44 cellular contexts compared by ENCODE assay signal in the genomic region with DNA sequence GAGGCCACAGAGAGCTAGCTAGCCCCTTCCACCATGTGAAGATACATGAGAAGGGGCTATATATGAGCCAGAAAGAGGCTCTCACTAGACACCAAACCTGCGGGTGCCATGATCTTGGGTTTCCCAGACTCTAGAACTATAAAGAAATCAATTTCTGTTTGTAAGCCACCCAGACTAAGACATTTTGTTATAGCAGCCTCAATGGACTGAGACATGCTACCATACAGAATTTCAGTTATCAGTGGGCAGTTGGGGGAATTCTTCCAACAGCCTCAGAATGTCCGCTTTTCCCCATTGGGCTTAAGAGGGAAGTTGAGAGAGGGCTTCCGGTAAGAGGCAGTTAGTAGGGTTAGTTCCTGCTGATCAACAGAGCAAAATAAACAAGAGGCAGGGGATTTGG. TPM values are rescaled to one million over a fixed set of nuclear protein-coding genes. Genes with fewer than 3 reads are reported as not detected.
"Had no signal": no experiment of that assay in that cellular context is flagged by ENCODE, and none has a peak within 500 bp of the region (broad histone marks: within the 10 kb centered on the region; RNA-seq: fewer than 3 reads in every experiment).

No MANE protein-coding gene starts in this region.

- H3K4me3 Mint-ChIP-seq: activated naive CD4-positive, alpha-beta T cell treated with anti-CD3 and anti-CD28 coated beads for 36 hours; activated naive CD4-positive, alpha-beta T cell treated with anti-CD3 and anti-CD28 coated beads, Interleukin-2, amount 10 ng/mL, durations not matched to agents 7 days and 5 days; activated naive CD4-positive, alpha-beta T cell treated with anti-CD3 and anti-CD28 coated beads, Interleukin-2, amount 50 U/mL, for 24 hours; activated naive CD8-positive, alpha-beta T cell; activated naive CD8-positive, alpha-beta T cell treated with anti-CD3 and anti-CD28 coated beads for 36 hours; activated naive CD8-positive, alpha-beta T cell treated with anti-CD3 and anti-CD28 coated beads, Interleukin-2, amount 10 ng/mL, durations not matched to agents 7 days and 5 days; activated naive CD8-positive, alpha-beta T cell treated with anti-CD3 and anti-CD28 coated beads, Interleukin-2, amount 50 U/mL, for 24 hours; activated T-cell treated with anti-CD3 and anti-CD28 coated beads, Interleukin-2, amount 50 U/mL, for 24 hours; activated T-cell treated with anti-CD3 and anti-CD28 coated beads, Interleukin-2, amount 50 U/mL, for 4 hours; activated T-cell treated with anti-CD3 and anti-CD28 coated beads, Interleukin-2, amount 50 U/mL, for 72 hours; activated T-helper 1 cell treated with anti-CD3 and anti-CD28 coated beads, Interleukin-12 subunit alpha, Interleukin-12 subunit beta, Interleukin-2, Interleukin-4 antibody, amounts not matched to agents 30 ng/mL and 10 ng/mL and 1 ng/mL, durations not matched to agents 14 hours and 24 hours and 36 hours; activated T-helper 17 cell treated with anti-CD3 and anti-CD28 coated beads, Interleukin-2, amount 50 U/mL, for 72 hours; brain; central memory CD8-positive, alpha-beta T cell had no signal

- ATAC-seq: activated naive CD4-positive, alpha-beta T cell treated with anti-CD3 and anti-CD28 coated beads, Interleukin-2, amount 50 U/mL, for 72 hours; activated naive CD8-positive, alpha-beta T cell treated with anti-CD3 and anti-CD28 coated beads, Interleukin-2, amount 50 U/mL, for 24 hours; activated T-cell treated with anti-CD3 and anti-CD28 coated beads, Interleukin-2, amount 50 U/mL, for 4 hours; activated T-cell treated with anti-CD3 and anti-CD28 coated beads, Interleukin-2, amount 50 U/mL, for 72 hours; activated T-helper 17 cell treated with anti-CD3 and anti-CD28 coated beads, Interleukin-2, amount 50 U/mL, for 72 hours; body of pancreas had no signal

- H3K27me3 ChIP-seq: adrenal gland, ascending aorta, body of pancreas, brain microvascular endothelial cell, breast epithelium, cardiac muscle cell had no signal

- H3K9me3 ChIP-seq: adrenal gland, ascending aorta, body of pancreas, breast epithelium had no signal

- H3K36me3 Mint-ChIP-seq: activated naive CD4-positive, alpha-beta T cell treated with anti-CD3 and anti-CD28 coated beads, Interleukin-2, amount 10 ng/mL, durations not matched to agents 7 days and 5 days; activated naive CD4-positive, alpha-beta T cell treated with anti-CD3 and anti-CD28 coated beads, Interleukin-2, amount 50 U/mL, for 24 hours; activated naive CD4-positive, alpha-beta T cell treated with anti-CD3 and anti-CD28 coated beads, Interleukin-2, amount 50 U/mL, for 72 hours; activated naive CD8-positive, alpha-beta T cell; activated naive CD8-positive, alpha-beta T cell treated with anti-CD3 and anti-CD28 coated beads for 36 hours; activated naive CD8-positive, alpha-beta T cell treated with anti-CD3 and anti-CD28 coated beads, Interleukin-2, amount 10 ng/mL, durations not matched to agents 7 days and 5 days; brain had no signal

- H3K27ac ChIP-seq: adrenal gland, ascending aorta, body of pancreas, brain microvascular endothelial cell, breast epithelium, cardiac muscle cell had no signal

- DNase-seq: activated effector memory CD4-positive, alpha-beta T cell treated with anti-CD3 and anti-CD28 coated beads, Interleukin-2, amount 50 U/mL, for 16 hours; activated effector memory CD4-positive, alpha-beta T cell treated with Interleukin-2 at 50 U/mL for 16 hours; activated gamma-delta T cell; activated gamma-delta T cell treated with Interleukin-2 at 50 U/mL for 16 hours; activated naive CD4-positive, alpha-beta T cell; activated naive CD4-positive, alpha-beta T cell treated with anti-CD3 and anti-CD28 coated beads for 36 hours; activated naive CD4-positive, alpha-beta T cell treated with anti-CD3 and anti-CD28 coated beads, Interleukin-2, amount 10 ng/mL, durations not matched to agents 7 days and 5 days; activated naive CD4-positive, alpha-beta T cell treated with anti-CD3 and anti-CD28 coated beads, Interleukin-2, amount 50 U/mL, for 16 hours; activated naive CD4-positive, alpha-beta T cell treated with Interleukin-2 at 50 U/mL for 16 hours; activated naive CD8-positive, alpha-beta T cell treated with anti-CD3 and anti-CD28 coated beads for 36 hours; activated naive CD8-positive, alpha-beta T cell treated with anti-CD3 and anti-CD28 coated beads, Interleukin-2, amount 10 ng/mL, durations not matched to agents 7 days and 5 days; activated naive CD8-positive, alpha-beta T cell treated with anti-CD3 and anti-CD28 coated beads, Interleukin-2, amount 50 U/mL, for 24 hours; activated T-cell treated with anti-CD3 and anti-CD28 coated beads for 4 hours; activated T-cell treated with anti-CD3 and anti-CD28 coated beads, Interleukin-2, amount 50 U/mL, for 1 hour; activated T-cell treated with anti-CD3 and anti-CD28 coated beads, Interleukin-2, amount 50 U/mL, for 24 hours; activated T-cell treated with anti-CD3 and anti-CD28 coated beads, Interleukin-2, amount 50 U/mL, for 4 hours; activated T-cell treated with anti-CD3 and anti-CD28 coated beads, Interleukin-2, amount 50 U/mL, for 48 hours; activated T-cell treated with anti-CD3 and anti-CD28 coated beads, Interleukin-2, amount 50 U/mL, for 72 hours; adrenal gland; amniotic stem cell; anterior cingulate cortex; aorta; body of pancreas; brain microvascular endothelial cell; caudate nucleus; central memory CD4-positive, alpha-beta T cell; cerebellar nuclear complex had no signal

- H3K4me1 ChIP-seq: adrenal gland, ascending aorta, body of pancreas, breast epithelium had no signal

- FAIRE-seq: astrocyte, bronchial epithelial cell had no signal

- H3K4me3 ChIP-seq: adrenal gland, ascending aorta, body of pancreas, breast epithelium, cardiac muscle cell had no signal

- H3K27ac Mint-ChIP-seq: activated naive CD4-positive, alpha-beta T cell treated with anti-CD3 and anti-CD28 coated beads for 36 hours; activated naive CD4-positive, alpha-beta T cell treated with anti-CD3 and anti-CD28 coated beads, Interleukin-2, amount 10 ng/mL, durations not matched to agents 7 days and 5 days; activated naive CD4-positive, alpha-beta T cell treated with anti-CD3 and anti-CD28 coated beads, Interleukin-2, amount 50 U/mL, for 24 hours; activated naive CD4-positive, alpha-beta T cell treated with anti-CD3 and anti-CD28 coated beads, Interleukin-2, amount 50 U/mL, for 72 hours; activated naive CD8-positive, alpha-beta T cell; activated naive CD8-positive, alpha-beta T cell treated with anti-CD3 and anti-CD28 coated beads for 36 hours; activated naive CD8-positive, alpha-beta T cell treated with anti-CD3 and anti-CD28 coated beads, Interleukin-2, amount 10 ng/mL, durations not matched to agents 7 days and 5 days; activated naive CD8-positive, alpha-beta T cell treated with anti-CD3 and anti-CD28 coated beads, Interleukin-2, amount 50 U/mL, for 24 hours; activated T-cell treated with anti-CD3 and anti-CD28 coated beads, Interleukin-2, amount 50 U/mL, for 24 hours; activated T-cell treated with anti-CD3 and anti-CD28 coated beads, Interleukin-2, amount 50 U/mL, for 72 hours; activated T-helper 1 cell treated with anti-CD3 and anti-CD28 coated beads, Interleukin-12 subunit alpha, Interleukin-12 subunit beta, Interleukin-2, Interleukin-4 antibody, amounts not matched to agents 30 ng/mL and 10 ng/mL and 1 ng/mL, durations not matched to agents 14 hours and 24 hours and 36 hours; activated T-helper 17 cell treated with anti-CD3 and anti-CD28 coated beads, Interleukin-2, amount 50 U/mL, for 72 hours; activated T-helper 2 cell treated with anti-CD3 and anti-CD28 coated beads, Interferon-gamma antibody, Interleukin-2, Interleukin-4, amounts not matched to agents 10 μg/mL and 5 μg/mL and 100 μg/mL, durations not matched to agents 14 hours and 24 hours and 36 hours; brain had no signal

- H3K9me3 Mint-ChIP-seq: activated naive CD4-positive, alpha-beta T cell treated with anti-CD3 and anti-CD28 coated beads for 36 hours; activated naive CD4-positive, alpha-beta T cell treated with anti-CD3 and anti-CD28 coated beads, Interleukin-2, amount 10 ng/mL, durations not matched to agents 7 days and 5 days; activated naive CD4-positive, alpha-beta T cell treated with anti-CD3 and anti-CD28 coated beads, Interleukin-2, amount 50 U/mL, for 24 hours; activated naive CD4-positive, alpha-beta T cell treated with anti-CD3 and anti-CD28 coated beads, Interleukin-2, amount 50 U/mL, for 72 hours; activated naive CD8-positive, alpha-beta T cell treated with anti-CD3 and anti-CD28 coated beads for 36 hours; activated naive CD8-positive, alpha-beta T cell treated with anti-CD3 and anti-CD28 coated beads, Interleukin-2, amount 50 U/mL, for 24 hours; activated T-cell treated with anti-CD3 and anti-CD28 coated beads, Interleukin-2, amount 50 U/mL, for 24 hours; activated T-cell treated with anti-CD3 and anti-CD28 coated beads, Interleukin-2, amount 50 U/mL, for 4 hours; activated T-cell treated with anti-CD3 and anti-CD28 coated beads, Interleukin-2, amount 50 U/mL, for 72 hours; activated T-helper 1 cell treated with anti-CD3 and anti-CD28 coated beads, Interleukin-12 subunit alpha, Interleukin-12 subunit beta, Interleukin-2, Interleukin-4 antibody, amounts not matched to agents 30 ng/mL and 10 ng/mL and 1 ng/mL, durations not matched to agents 14 hours and 24 hours and 36 hours; activated T-helper 17 cell treated with anti-CD3 and anti-CD28 coated beads, Interleukin-2, amount 50 U/mL, for 72 hours; activated T-helper 2 cell treated with anti-CD3 and anti-CD28 coated beads, Interferon-gamma antibody, Interleukin-2, Interleukin-4, amounts not matched to agents 10 μg/mL and 5 μg/mL and 100 μg/mL, durations not matched to agents 14 hours and 24 hours and 36 hours; central memory CD8-positive, alpha-beta T cell had no signal

- H3K4me1 Mint-ChIP-seq: activated naive CD4-positive, alpha-beta T cell treated with anti-CD3 and anti-CD28 coated beads, Interleukin-2, amount 10 ng/mL, durations not matched to agents 7 days and 5 days; activated naive CD4-positive, alpha-beta T cell treated with anti-CD3 and anti-CD28 coated beads, Interleukin-2, amount 50 U/mL, for 24 hours; activated naive CD8-positive, alpha-beta T cell treated with anti-CD3 and anti-CD28 coated beads for 36 hours; activated naive CD8-positive, alpha-beta T cell treated with anti-CD3 and anti-CD28 coated beads, Interleukin-2, amount 50 U/mL, for 24 hours; activated T-helper 17 cell treated with anti-CD3 and anti-CD28 coated beads, Interleukin-2, amount 50 U/mL, for 72 hours; brain; central memory CD8-positive, alpha-beta T cell had no signal

- H3K27me3 Mint-ChIP-seq: activated T-cell treated with anti-CD3 and anti-CD28 coated beads, Interleukin-2, amount 50 U/mL, for 24 hours had no signal

- H3K36me3 ChIP-seq: adrenal gland, ascending aorta, brain microvascular endothelial cell, breast epithelium, cardiac muscle cell had no signal

RNA-seq across cellular contexts. Expression of a gene that starts 39.2 kb away (rescaled TPM):
- total RNA-seq: activated naive CD4-positive, alpha-beta T cell treated with anti-CD3 and anti-CD28 coated beads for 36 hours; activated naive CD4-positive, alpha-beta T cell treated with anti-CD3 and anti-CD28 coated beads, Interleukin-2, amount 50 U/mL, for 72 hours; activated naive CD8-positive, alpha-beta T cell treated with anti-CD3 and anti-CD28 coated beads for 36 hours; activated naive CD8-positive, alpha-beta T cell treated with anti-CD3 and anti-CD28 coated beads, Interleukin-2, amount 10 ng/mL, durations not matched to agents 7 days and 5 days; activated T-cell treated with anti-CD3 and anti-CD28 coated beads, Interleukin-2, amount 50 U/mL, for 4 hours; activated T-cell treated with anti-CD3 and anti-CD28 coated beads, Interleukin-2, amount 50 U/mL, for 72 hours; activated T-helper 1 cell treated with anti-CD3 and anti-CD28 coated beads, Interleukin-12 subunit alpha, Interleukin-12 subunit beta, Interleukin-2, Interleukin-4 antibody, amounts not matched to agents 30 ng/mL and 10 ng/mL and 1 ng/mL, durations not matched to agents 14 hours and 24 hours and 36 hours; activated T-helper 17 cell treated with anti-CD3 and anti-CD28 coated beads, Interleukin-2, amount 50 U/mL, for 72 hours; activated T-helper 2 cell treated with anti-CD3 and anti-CD28 coated beads, Interferon-gamma antibody, Interleukin-2, Interleukin-4, amounts not matched to agents 10 μg/mL and 5 μg/mL and 100 μg/mL, durations not matched to agents 14 hours and 24 hours and 36 hours; adrenal gland; aorta; ascending aorta; astrocyte; body of pancreas; breast epithelium; bronchial epithelial cell; cardiac muscle cell; cardiac septum; cerebellum; chondrocyte had no signal
- polyA plus RNA-seq: adipose tissue, adrenal gland, aorta, cardiac muscle cell had no signal
